Comparison of ENCODE assay signal across 8 cellular contexts in the genomic region with DNA sequence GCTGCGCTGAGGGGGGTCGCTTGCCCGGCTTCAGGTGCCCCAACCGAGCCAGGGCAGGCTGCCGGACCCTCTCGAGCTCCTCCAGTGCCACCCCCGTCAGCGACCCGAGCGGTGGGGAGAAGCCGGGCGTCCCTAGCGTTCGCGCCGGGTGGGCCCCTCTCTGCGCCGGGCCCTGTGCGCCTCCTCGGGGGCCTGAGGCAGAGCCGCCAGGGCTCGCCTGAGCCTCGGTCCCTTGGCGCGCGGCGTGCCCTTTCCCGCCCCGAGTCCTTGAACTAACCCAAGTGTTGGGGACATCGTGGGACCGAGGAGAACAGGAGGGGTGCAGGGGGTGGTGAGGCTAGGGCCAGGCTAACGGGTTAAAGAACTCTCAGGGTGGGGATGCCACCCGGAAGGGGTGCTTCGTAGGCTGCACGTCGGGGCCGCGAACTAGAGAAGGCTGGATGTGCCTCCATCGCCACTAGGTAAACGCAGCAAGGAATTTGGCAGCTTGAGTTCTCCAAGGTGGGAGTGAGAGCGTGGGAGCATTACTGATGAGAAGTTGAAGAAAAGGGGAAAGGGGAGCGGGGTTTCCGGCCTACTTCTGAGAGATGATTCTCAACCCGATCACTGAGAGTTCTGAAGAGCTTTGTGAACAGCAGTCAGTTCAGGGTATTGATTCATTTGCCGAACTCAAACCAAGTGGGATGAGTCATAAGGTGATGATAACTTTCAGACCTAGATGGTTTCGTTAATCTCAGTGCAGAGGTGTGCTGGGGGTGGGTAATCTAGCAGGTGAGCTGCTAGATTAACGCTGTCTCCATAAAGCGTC. TPM values are rescaled to one million over a fixed set of nuclear protein-coding genes. Genes with fewer than 3 reads are reported as not detected.
DNase-seq lines count a peak whose midpoint lies in the region; ATAC-seq, FAIRE-seq and TF ChIP-seq lines count a peak whose summit lies in the region.

No MANE protein-coding gene starts in this region.

- H3K9me1 ChIP-seq in endothelial cell of umbilical vein (replicated peaks; ENCODE audit: control insufficient read depth, extremely low read depth, insufficient read depth, low read length) = no peaks in the 10 kb centered on the region

- POLR2A ChIA-PET in endothelial cell of umbilical vein (lab: Charles Lee) = interaction anchor here (0.6 to 1.6 kb wide), 5 partner anchors 9 to 84 kb away, joined by 3 to 12 read pairs (median 5); a partner anchor contains a TSS

- TF ChIP-seq CTCF in endothelial cell of umbilical vein (IDR thresholded peaks at IDR 0.05; ENCODE audit: extremely low read depth in 1 of 2, insufficient read depth in 1 of 2, low read depth in 1 of 2, low read length in 2 of 2) = no peak

- H3K9me3 ChIP-seq in endothelial cell of umbilical vein (replicated peaks; ENCODE audit: control insufficient read depth, insufficient read depth, low read length) (no peaks in the 10 kb centered on the region), mucosa of rectum (ENCODE audit: control insufficient read depth in 2 of 2, low read length in 2 of 2) (no peaks in the 10 kb centered on the region)

- intact Hi-C loops in endothelial cell of umbilical vein (cut with micrococcal nuclease) = loop anchor here (1.0 to 5.0 kb wide), 4 partner anchors 48 to 103 kb away; a partner anchor contains a TSS

- CTCF ChIA-PET in endothelial cell of umbilical vein (lab: Charles Lee) = interaction anchor here (1.2 to 3.2 kb wide), 11 partner anchors 9 to 105 kb away, joined by 3 to 21 read pairs (median 3); a partner anchor contains a TSS

- H3K4me1 ChIP-seq in endothelial cell of umbilical vein (ENCODE audit: control insufficient read depth, extremely low read depth, insufficient read depth, low read length) (peaks cover 19% of the 10 kb centered on the region), mucosa of rectum (ENCODE audit: control insufficient read depth in 2 of 2, insufficient read depth in 2 of 2, low read length in 2 of 2) (peaks cover 13 to 15% of the 10 kb centered on the region in 2 donors)

- H3K36me3 ChIP-seq in endothelial cell of umbilical vein (ENCODE audit: control insufficient read depth in 2 of 2, extremely low read depth in 1 of 2, insufficient read depth in 2 of 2, low read length in 2 of 2) = peaks cover 0 to 5% of the 10 kb centered on the region in 2 experiments
- H3K36me3 ChIP-seq in mucosa of rectum (ENCODE audit: control insufficient read depth in 2 of 2, insufficient read depth in 2 of 2, low read length in 2 of 2) = peaks cover 3 to 10% of the 10 kb centered on the region in 2 donors

- peaks cover 36% of the 10 kb centered on the region for H3K79me2 ChIP-seq in endothelial cell of umbilical vein (ENCODE audit: control insufficient read depth, insufficient read depth, low read length)

- peak overlapping the region; percentile 70 for H3K9ac ChIP-seq in endothelial cell of umbilical vein (replicated peaks; ENCODE audit: extremely low read depth, insufficient read depth, low read length)
- H3K9ac ChIP-seq in mucosa of rectum (ENCODE audit: low read depth in 1 of 2, low read length in 2 of 2) = peak overlapping the region; percentile 92 to 94

- H3K27me3 ChIP-seq in endothelial cell of umbilical vein (ENCODE audit: control insufficient read depth in 2 of 2, insufficient read depth in 2 of 2, low read length in 2 of 2) (no peaks in the 10 kb centered on the region), mucosa of rectum (ENCODE audit: control insufficient read depth in 2 of 2, insufficient read depth in 2 of 2, low read length in 2 of 2) (no peaks in the 10 kb centered on the region)

- peak; percentile 50 for FAIRE-seq in endothelial cell of umbilical vein (lab: Jason Lieb, UNC)

- peak overlapping the region; percentile 85 for H3K4me2 ChIP-seq in endothelial cell of umbilical vein (ENCODE audit: insufficient read depth, low read length)

- H2AFZ ChIP-seq in endothelial cell of umbilical vein (ENCODE audit: low read depth, low read length) = peak overlapping the region; percentile 24

- DNase-seq in NK-92 treated with Interleukin-12 subunit alpha and Interleukin-12 subunit beta, amount 100 ng/mL, for 24 hours (lab: John Stamatoyannopoulos, UW) = peak; percentile 35
- DNase-seq in NK-92 (lab: John Stamatoyannopoulos, UW; ENCODE audit: unreplicated experiment) (no peak), NCI-H226 (peak; percentile 5), endothelial cell of umbilical vein (ENCODE audit: low read depth, low spot score) (peak; percentile 57)
- DNase-seq in activated CD8-positive, alpha-beta memory T cell treated with anti-CD3 and anti-CD28 coated beads for 4 hours (ENCODE audit: low read depth in 2 of 2) = peak; percentile 18 to 30
- DNase-seq in stimulated activated CD8-positive, alpha-beta memory T cell treated with anti-CD3 and anti-CD28 coated beads, Interleukin-7, amount 100 ng/mL, for 1 hour (ENCODE audit: low read depth in 2 of 2) = peak; percentile 14 to 20

- no peaks in the 10 kb centered on the region for H4K20me1 ChIP-seq in endothelial cell of umbilical vein (replicated peaks; ENCODE audit: control insufficient read depth, extremely low read depth, insufficient read depth, low read length)

- ATAC-seq in HG02943 (IDR thresholded peaks at IDR 0.05; ENCODE audit: low read depth, unreplicated experiment) = peak; percentile 35

- TF ChIP-seq POLR2A in endothelial cell of umbilical vein (IDR thresholded peaks at IDR 0.05; ENCODE audit: low read depth, low read length) = no peak

- H3K27ac ChIP-seq in endothelial cell of umbilical vein (ENCODE audit: insufficient read depth, low read depth, low read length) (peak overlapping the region; percentile 55), mucosa of rectum (ENCODE audit: low read depth in 2 of 2, low read length in 2 of 2) (peak overlapping the region; percentile 93 to 95)

- TSS peak; percentile 28 for BruUV-seq in endothelial cell of umbilical vein (replicated peaks; lab: Mats Ljungman, UMichigan)

- dilution Hi-C loops in endothelial cell of umbilical vein (cut with MboI; ENCODE audit: extremely low pct_ligation_motif_present, low sequenced_read_pairs) = no loop called here

- peak overlapping the region; percentile 68 to 86 (median 86) for H3K4me3 ChIP-seq in endothelial cell of umbilical vein (replicated peaks in 1 of 3; ENCODE audit: insufficient read depth in 1 of 3, low read depth in 1 of 3, low read length in 3 of 3)
- peak overlapping the region; percentile 84 to 97 for H3K4me3 ChIP-seq in mucosa of rectum (ENCODE audit: low read length in 2 of 2)

TF ChIP-seq in endothelial cell of umbilical vein, 7 proteins besides CTCF, POLR2A, EP300 and RAD21:
- peak; percentile 52 for TF ChIP-seq JUN (IDR thresholded peaks at IDR 0.05; ENCODE audit: borderline replicate concordance, insufficient read depth, insufficient read length, low read depth)
- TF ChIP-seq EZH2 (IDR thresholded peaks at IDR 0.05; ENCODE audit: borderline replicate concordance, low read depth, low read length, severe bottlenecking) = no peak

RNA-seq across cellular contexts. Expression of a gene that starts 0.6 kb away (rescaled TPM):
- 51.1 and 57.1 TPM in 2 replicates for total RNA-seq in endothelial cell of umbilical vein
- 31.9 and 37.6 TPM in 2 replicates for polyA plus RNA-seq in endothelial cell of umbilical vein
- polyA plus RNA-seq in endothelial cell of umbilical vein (2011; cell fraction: cytosol; rRNA removed) = 41.4 and 44.3 TPM in 2 replicates
- 70.6 and 82.3 TPM in 2 replicates for polyA plus RNA-seq in endothelial cell of umbilical vein (2011; cell fraction: nucleus; rRNA removed)
- polyA plus RNA-seq in endothelial cell of umbilical vein (2012) = 52.3 and 65.9 TPM in 2 replicates
- 173 and 239 TPM in 2 replicates for polyA minus RNA-seq in endothelial cell of umbilical vein
- 37.7 TPM for polyA minus RNA-seq in endothelial cell of umbilical vein (2011; cell fraction: cytosol; rRNA and poly(A)+ RNA removed)
- polyA minus RNA-seq in endothelial cell of umbilical vein (2011; cell fraction: nucleus; rRNA and poly(A)+ RNA removed) = 50.4 and 53.9 TPM in 2 replicates

RNA-seq across cellular contexts. Expression of a gene that starts 48.3 kb away (rescaled TPM):
- 129 and 133 TPM in 2 replicates for total RNA-seq in endothelial cell of umbilical vein
- polyA plus RNA-seq in endothelial cell of umbilical vein = 156 and 168 TPM in 2 replicates
- 151 and 163 TPM in 2 replicates for polyA plus RNA-seq in endothelial cell of umbilical vein (2011; cell fraction: cytosol; rRNA removed)
- polyA plus RNA-seq in endothelial cell of umbilical vein (2011; cell fraction: nucleus; rRNA removed) = 672 and 721 TPM in 2 replicates
- 121 and 165 TPM in 2 replicates for polyA plus RNA-seq in endothelial cell of umbilical vein (2012)
- 176 and 189 TPM in 2 replicates for polyA minus RNA-seq in endothelial cell of umbilical vein
- 110 TPM for polyA minus RNA-seq in endothelial cell of umbilical vein (2011; cell fraction: cytosol; rRNA and poly(A)+ RNA removed)
- polyA minus RNA-seq in endothelial cell of umbilical vein (2011; cell fraction: nucleus; rRNA and poly(A)+ RNA removed) = 137 and 168 TPM in 2 replicates
